ENCODE assay signal across 18 cellular contexts in genomic region chr2:61183815-61184214, GRCh38. TPM values are rescaled to one million over a fixed set of nuclear protein-coding genes. Genes with fewer than 3 reads are reported as not detected.
DNase-seq lines count a peak whose midpoint lies in the region; ATAC-seq and TF ChIP-seq lines count a peak whose summit lies in the region.
"Had no signal": no experiment of that assay in that cellular context is flagged by ENCODE, and none has a peak within 500 bp of the region (broad histone marks: within the 10 kb centered on the region; RNA-seq: fewer than 3 reads in every experiment).

No MANE protein-coding gene starts in this region.

- H3K4me3 Mint-ChIP-seq in activated naive CD4-positive, alpha-beta T cell treated with anti-CD3 and anti-CD28 coated beads, Interleukin-2, amount 50 U/mL, for 24 hours: no peak overlapping the region
- H3K4me3 Mint-ChIP-seq in activated naive CD4-positive, alpha-beta T cell treated with anti-CD3 and anti-CD28 coated beads, Interleukin-2, amount 10 ng/mL, durations not matched to agents 7 days and 5 days: no peak overlapping the region
- H3K4me3 Mint-ChIP-seq in CD4-positive, alpha-beta memory T cell: no peak overlapping the region
- H3K4me3 Mint-ChIP-seq in WTC11 (no peak overlapping the region), osteocyte (ENCODE audit: unreplicated experiment) (no peak overlapping the region)
- H3K4me3 Mint-ChIP-seq: HFFc6 had no signal

- H3K27me3 Mint-ChIP-seq in activated naive CD4-positive, alpha-beta T cell treated with anti-CD3 and anti-CD28 coated beads, Interleukin-2, amount 50 U/mL, for 24 hours: no peaks in the 10 kb centered on the region
- no peaks in the 10 kb centered on the region for H3K27me3 Mint-ChIP-seq in activated naive CD4-positive, alpha-beta T cell treated with anti-CD3 and anti-CD28 coated beads, Interleukin-2, amount 10 ng/mL, durations not matched to agents 7 days and 5 days
- H3K27me3 Mint-ChIP-seq in CD4-positive, alpha-beta memory T cell: no peaks in the 10 kb centered on the region
- H3K27me3 Mint-ChIP-seq in WTC11 (ENCODE audit: low read depth) (no peaks in the 10 kb centered on the region), osteocyte (ENCODE audit: unreplicated experiment) (no peaks in the 10 kb centered on the region)

- no peaks in the 10 kb centered on the region for H3K27me3 ChIP-seq in CD4-positive, alpha-beta memory T cell (ENCODE audit: insufficient read depth, low read length)
- no peaks in the 10 kb centered on the region for H3K27me3 ChIP-seq in breast epithelium
- H3K27me3 ChIP-seq: BLaER1, Peyer's patch, SJSA1 had no signal

- peaks cover 74% of the 10 kb centered on the region for H3K36me3 ChIP-seq in CD4-positive, alpha-beta memory T cell (ENCODE audit: insufficient read depth, low read length)
- H3K36me3 ChIP-seq in breast epithelium: no peaks in the 10 kb centered on the region

- no peak overlapping the region for H3K27ac ChIP-seq in CD4-positive, alpha-beta memory T cell (ENCODE audit: low read depth, low read length)
- no peak overlapping the region for H3K27ac ChIP-seq in breast epithelium
- H3K27ac ChIP-seq: A549, BLaER1, Peyer's patch, SJSA1 had no signal

- intact Hi-C loops in CD4-positive, alpha-beta memory T cell (cut with micrococcal nuclease): no loop called here
- intact Hi-C loops in breast epithelium (cut with DNase I; ENCODE audit: low total_unique reads): no loop called here

- H3K4me1 Mint-ChIP-seq in activated naive CD4-positive, alpha-beta T cell treated with anti-CD3 and anti-CD28 coated beads, Interleukin-2, amount 50 U/mL, for 24 hours: peaks cover 61% of the 10 kb centered on the region
- H3K4me1 Mint-ChIP-seq in activated naive CD4-positive, alpha-beta T cell treated with anti-CD3 and anti-CD28 coated beads, Interleukin-2, amount 10 ng/mL, durations not matched to agents 7 days and 5 days: peaks cover 57% of the 10 kb centered on the region
- H3K4me1 Mint-ChIP-seq in CD4-positive, alpha-beta memory T cell: peaks cover 39 to 62% (median 48%) of the 10 kb centered on the region in 4 donors
- peaks cover 26% of the 10 kb centered on the region for H3K4me1 Mint-ChIP-seq in WTC11
- H3K4me1 Mint-ChIP-seq in osteocyte (ENCODE audit: unreplicated experiment): peaks cover 39% of the 10 kb centered on the region

- H3K9me3 Mint-ChIP-seq in activated naive CD4-positive, alpha-beta T cell treated with anti-CD3 and anti-CD28 coated beads, Interleukin-2, amount 50 U/mL, for 24 hours: no peaks in the 10 kb centered on the region
- H3K9me3 Mint-ChIP-seq in activated naive CD4-positive, alpha-beta T cell treated with anti-CD3 and anti-CD28 coated beads, Interleukin-2, amount 10 ng/mL, durations not matched to agents 7 days and 5 days: no peaks in the 10 kb centered on the region
- no peaks in the 10 kb centered on the region for H3K9me3 Mint-ChIP-seq in CD4-positive, alpha-beta memory T cell
- H3K9me3 Mint-ChIP-seq in WTC11 (no peaks in the 10 kb centered on the region), osteocyte (ENCODE audit: unreplicated experiment) (no peaks in the 10 kb centered on the region)
- H3K9me3 Mint-ChIP-seq: HFFc6 had no signal

- H3K4me3 ChIP-seq in CD4-positive, alpha-beta memory T cell (ENCODE audit: low read length in 2 of 2): no peak overlapping the region
- no peak overlapping the region for H3K4me3 ChIP-seq in breast epithelium
- H3K4me3 ChIP-seq: A549, BLaER1, Peyer's patch, SJSA1 had no signal

- POLR2A ChIA-PET in CD4-positive, alpha-beta memory T cell (lab: Charles Lee; ENCODE audit: partially characterized antibody): no interaction called here
- POLR2A ChIA-PET in WTC11 (lab: Charles Lee): no interaction called here

- CTCF ChIA-PET in activated naive CD4-positive, alpha-beta T cell treated with anti-CD3 and anti-CD28 coated beads, Interleukin-2, amount 10 ng/mL, durations not matched to agents 7 days and 5 days (lab: Charles Lee): no interaction called here
- CTCF ChIA-PET in CD4-positive, alpha-beta memory T cell (lab: Charles Lee; ENCODE audit: partially characterized antibody): no interaction called here
- CTCF ChIA-PET in WTC11 (lab: Charles Lee): no interaction called here

- H3K36me3 Mint-ChIP-seq in activated naive CD4-positive, alpha-beta T cell treated with anti-CD3 and anti-CD28 coated beads, Interleukin-2, amount 50 U/mL, for 24 hours: peaks cover 35% of the 10 kb centered on the region
- peaks cover 89% of the 10 kb centered on the region for H3K36me3 Mint-ChIP-seq in activated naive CD4-positive, alpha-beta T cell treated with anti-CD3 and anti-CD28 coated beads, Interleukin-2, amount 10 ng/mL, durations not matched to agents 7 days and 5 days
- H3K36me3 Mint-ChIP-seq in CD4-positive, alpha-beta memory T cell: peaks cover 80 to 91% of the 10 kb centered on the region in 2 donors
- H3K36me3 Mint-ChIP-seq in WTC11: peaks cover 85% of the 10 kb centered on the region
- peaks cover 62% of the 10 kb centered on the region for H3K36me3 Mint-ChIP-seq in osteocyte (ENCODE audit: unreplicated experiment)

- ATAC-seq in WTC11: no peak
- ATAC-seq: A549 had no signal

- H3K4me1 ChIP-seq in CD4-positive, alpha-beta memory T cell (ENCODE audit: insufficient read depth, low read length): peaks cover 48% of the 10 kb centered on the region
- H3K4me1 ChIP-seq in breast epithelium: peaks cover 5 to 11% of the 10 kb centered on the region in 2 donors

- no peak for TF ChIP-seq POLR2A in breast epithelium (IDR thresholded peaks at IDR 0.05)

- TF ChIP-seq CTCF in WTC11 (IDR thresholded peaks at IDR 0.05): no peak
- no peak for TF ChIP-seq CTCF in osteocyte (IDR thresholded peaks at IDR 0.05)
- TF ChIP-seq CTCF in breast epithelium (IDR thresholded peaks at IDR 0.05): no peak

- H3K27ac Mint-ChIP-seq in activated naive CD4-positive, alpha-beta T cell treated with anti-CD3 and anti-CD28 coated beads, Interleukin-2, amount 50 U/mL, for 24 hours: peak overlapping the region; percentile 49
- H3K27ac Mint-ChIP-seq in activated naive CD4-positive, alpha-beta T cell treated with anti-CD3 and anti-CD28 coated beads, Interleukin-2, amount 10 ng/mL, durations not matched to agents 7 days and 5 days: no peak overlapping the region
- peak overlapping the region in 5 of 7 donors; percentile 7 to 30 (median 18) for H3K27ac Mint-ChIP-seq in CD4-positive, alpha-beta memory T cell
- H3K27ac Mint-ChIP-seq in WTC11 (0 out of 2 replicates have a peak overlapping the region, but pooled peaks have one; percentile 9), osteocyte (ENCODE audit: unreplicated experiment) (peak overlapping the region; percentile 11)
- H3K27ac Mint-ChIP-seq: HFFc6 had no signal

- H3K9me3 ChIP-seq in CD4-positive, alpha-beta memory T cell (ENCODE audit: control insufficient read depth in 1 of 2, low read length in 2 of 2): no peaks in the 10 kb centered on the region
- no peaks in the 10 kb centered on the region for H3K9me3 ChIP-seq in breast epithelium
- H3K9me3 ChIP-seq: A549, BLaER1, Peyer's patch, SJSA1 had no signal

- DNase-seq in activated naive CD4-positive, alpha-beta T cell treated with anti-CD3 and anti-CD28 coated beads, Interleukin-2, amount 10 ng/mL, durations not matched to agents 7 days and 5 days: no peak
- DNase-seq in CD4-positive, alpha-beta memory T cell: no peak
- no peak for DNase-seq in WTC11 (ENCODE audit: low spot score)
- DNase-seq in osteocyte (ENCODE audit: extremely low spot score, unreplicated experiment): no peak
- no peak for DNase-seq in breast epithelium (ENCODE audit: low spot score in 2 of 2)
- no peak for DNase-seq in NCI-H1694 (lab: John Stamatoyannopoulos, UW)
- DNase-seq: DMS79 treated with DMSO at 0.1 percent for 48 hours, HFFc6, NCI-H1048, NCI-H1436, NCI-H2029 treated with DMSO at 0.1 percent for 48 hours, NCI-H2171, NCI-H526 treated with DMSO at 0.1 percent for 48 hours, Peyer's patch had no signal

TF ChIP-seq in WTC11, 78 proteins besides CTCF, POLR2A, EP300 and RAD21:
- TF ChIP-seq HMGXB4 (CRISPR knock-in tag; IDR thresholded peaks at IDR 0.05) (no peak), TEAD4 (CRISPR knock-in tag; IDR thresholded peaks at IDR 0.05) (no peak)

RNA-seq across cellular contexts. Expression of gene C2orf74, which starts 21.8 kb away (rescaled TPM):
- 10 to 100 TPM; 18.3 to 19.3 TPM for total RNA-seq in CD4-positive, alpha-beta memory T cell
- 10 to 100 TPM; 36.7 to 38.1 TPM for polyA plus RNA-seq in CD4-positive, alpha-beta memory T cell
- total RNA-seq in WTC11 (2021) (8.1 to 13.6 TPM (median 9.8 TPM) in 3 replicates), osteocyte (9.2 and 10.3 TPM in 2 replicates), breast epithelium (10 to 100 TPM; 15.7 to 40.5 (median 19.8) TPM)
